8 cellular contexts compared by ENCODE assay signal in genomic region chr2:232551289-232551688, GRCh38. TPM values are rescaled to one million over a fixed set of nuclear protein-coding genes. Genes with fewer than 3 reads are reported as not detected.
DNase-seq lines count a peak whose midpoint lies in the region; ATAC-seq, FAIRE-seq and TF ChIP-seq lines count a peak whose summit lies in the region.

No MANE protein-coding gene starts in this region.

- H3K27me3 ChIP-seq in heart left ventricle = no peaks in the 10 kb centered on the region
- H3K27me3 ChIP-seq in uterus = no peaks in the 10 kb centered on the region

- H3K4me1 Mint-ChIP-seq in memory B cell = peaks cover 45% of the 10 kb centered on the region

- peak overlapping the region; percentile 97 for H3K27ac Mint-ChIP-seq in memory B cell

- TF ChIP-seq POLR2A in heart left ventricle (IDR thresholded peaks at IDR 0.05) = no peak
- TF ChIP-seq POLR2A in uterus (IDR thresholded peaks at IDR 0.05) = no peak

- H3K36me3 ChIP-seq in heart left ventricle (peaks cover 0 to 24% (median 11%) of the 10 kb centered on the region in 9 donors), uterus (no peaks in the 10 kb centered on the region)

- H3K4me1 ChIP-seq in heart left ventricle = peaks cover 0 to 61% (median 20%) of the 10 kb centered on the region in 12 donors
- H3K4me1 ChIP-seq in uterus = peaks cover 5 to 11% of the 10 kb centered on the region in 2 donors

- H3K27me3 Mint-ChIP-seq in memory B cell = no peaks in the 10 kb centered on the region

- H3K4me3 ChIP-seq in heart left ventricle (peak overlapping the region; percentile 71 to 99 (median 86)), astrocyte of the spinal cord (ENCODE audit: low read depth, low read length) (peak overlapping the region; percentile 94), uterus (peak overlapping the region; percentile 83 to 96)

- H3K36me3 Mint-ChIP-seq in memory B cell = peaks cover 15% of the 10 kb centered on the region

- H3K4me3 Mint-ChIP-seq in memory B cell = peak overlapping the region; percentile 100

- in situ Hi-C loops in astrocyte of the spinal cord (cut with HindIII; ENCODE audit: low sequenced_read_pairs) = no loop called here

- peaks cover 1% of the 10 kb centered on the region for H3K9me3 Mint-ChIP-seq in memory B cell

- 25 to 34% (median 31%) methylated on average over 10 of the region's 10 CpGs for WGBS in heart left ventricle, 4 donors

- H3K9me3 ChIP-seq in heart left ventricle (peaks cover 0 to 16% (median 2%) of the 10 kb centered on the region in 12 donors), uterus (no peaks in the 10 kb centered on the region)

- FAIRE-seq in RCC 7860 (lab: Jason Lieb, UNC) = no peak

- intact Hi-C loops in heart left ventricle (cut with DNase I) = loop anchor here in 1 of 10 donors (10.0 kb wide), 1 partner anchor 804 kb away; the partner anchor contains the start of gene DGKD
- intact Hi-C loops in Right ventricle myocardium inferior (cut with DNase I) = no loop called here
- intact Hi-C loops in uterus (cut with DNase I; ENCODE audit: low total_unique reads) = no loop called here

- ATAC-seq in heart left ventricle (no peak), Right ventricle myocardium inferior (no peak), memory B cell (ENCODE audit: low read depth) (no peak)

- DNase-seq in heart left ventricle (no peak), Right ventricle myocardium inferior (ENCODE audit: missing footprints) (no peak), astrocyte of the spinal cord (ENCODE audit: low read depth, low spot score) (no peak), memory B cell (ENCODE audit: low spot score in 2 of 2) (no peak), uterus (no peak), RCC 7860 (ENCODE audit: low spot score) (no peak), DMS153 (lab: John Stamatoyannopoulos, UW) (no peak)
- no peak for DNase-seq in activated CD4-positive, alpha-beta T cell treated with anti-CD3 and anti-CD28 coated beads, Interleukin-2, amount 50 U/mL, for 4 hours

- H3K27ac ChIP-seq in heart left ventricle (peak overlapping the region in 10 of 12 donors; percentile 89 to 100 (median 97)), uterus (peak overlapping the region; percentile 93 to 95)

- TF ChIP-seq CTCF in heart left ventricle (IDR thresholded peaks at IDR 0.05) (no peak), astrocyte of the spinal cord (IDR thresholded peaks at IDR 0.05; ENCODE audit: low read depth, low read length) (no peak), uterus (IDR thresholded peaks at IDR 0.05) (no peak)

RNA-seq across cellular contexts. Expression of gene EIF4E2, which starts 0.8 kb away (rescaled TPM):
- total RNA-seq in heart left ventricle (10 to 100 TPM; 15.3 to 49.8 (median 38.8) TPM), Right ventricle myocardium inferior (39.0 TPM), uterus (100 to 1,000 TPM in 1 of 4 donors, 10 to 100 TPM in 3; 24.3 to 195 (median 56.6) TPM)
- polyA plus RNA-seq in heart left ventricle = 10 to 100 TPM; 36.1 to 54.0 TPM

RNA-seq across cellular contexts. Expression of gene TIGD1, which starts 0.9 kb away (rescaled TPM):
- 1 to 10 TPM in 8 of 9 donors, under 1 TPM in 1; 0.99 to 3.8 (median 1.6) TPM for total RNA-seq in heart left ventricle
- 1 to 10 TPM; 1.6 to 2.1 TPM for polyA plus RNA-seq in heart left ventricle
- 2.0 TPM for total RNA-seq in Right ventricle myocardium inferior
- total RNA-seq in uterus = 1 to 10 TPM; 4.6 to 8.5 (median 5.0) TPM

RNA-seq across cellular contexts. Expression of gene CHRNG, which starts 11.8 kb away (rescaled TPM):
- total RNA-seq in heart left ventricle = not detected
- not detected for polyA plus RNA-seq in heart left ventricle
- not detected for total RNA-seq in Right ventricle myocardium inferior
- not detected for total RNA-seq in uterus

RNA-seq across cellular contexts. Expression of gene CHRND, which starts 25.3 kb away (rescaled TPM):
- total RNA-seq in heart left ventricle = not detected
- not detected for polyA plus RNA-seq in heart left ventricle
- not detected for total RNA-seq in Right ventricle myocardium inferior
- total RNA-seq in uterus = not detected

RNA-seq across cellular contexts. Expression of gene PRSS56, which starts 31.1 kb away (rescaled TPM):
- total RNA-seq in heart left ventricle (under 1 TPM in 4 of 9 donors, not detected in 5; 0.12 to 0.25 (median 0.15) TPM), Right ventricle myocardium inferior (0.11 TPM), uterus (not detected)
- under 1 TPM in 1 of 2 donors, not detected in 1; 0.11 TPM for polyA plus RNA-seq in heart left ventricle
